Comparison of ENCODE assay signal across 23 cellular contexts in the genomic region with DNA sequence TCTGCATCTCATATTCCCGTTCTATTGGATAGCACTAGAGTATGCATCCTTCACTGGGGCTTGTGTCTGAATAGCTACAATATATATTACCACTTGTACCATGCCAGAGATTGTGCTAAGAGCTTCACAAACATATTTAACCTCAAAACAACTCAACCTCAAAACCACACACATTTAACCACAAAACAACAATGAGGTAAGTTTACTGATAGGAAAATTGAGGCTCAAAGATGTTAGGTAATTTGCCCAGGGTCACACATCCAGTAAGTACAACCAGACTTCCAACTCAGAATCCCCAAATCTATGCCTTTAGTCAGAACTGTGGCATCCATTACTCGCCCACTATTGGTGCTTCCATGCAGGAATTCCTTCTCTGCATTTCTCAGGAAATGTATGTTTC.
DNase-seq lines count a peak whose midpoint lies in the region; FAIRE-seq and TF ChIP-seq lines count a peak whose summit lies in the region.
"Had no signal": no experiment of that assay in that cellular context is flagged by ENCODE, and none has a peak within 500 bp of the region (broad histone marks: within the 10 kb centered on the region; RNA-seq: fewer than 3 reads in every experiment).

No MANE protein-coding gene starts in this region.

- no peaks in the 10 kb centered on the region for H3K9me2 ChIP-seq in GM23248 (ENCODE audit: insufficient read depth)

- WGBS in GM23248 (ENCODE audit: low coverage in 1 of 2, low lambda C conversion rate in 2 of 2, missing lambda C conversion rate in 2 of 2), 2 experiments: 70 to 76% methylated on average over 2 of the region's 2 CpGs

- no peaks in the 10 kb centered on the region for H3K36me3 ChIP-seq in GM23248 (ENCODE audit: low read depth)
- H3K36me3 ChIP-seq in bronchial epithelial cell (ENCODE audit: control insufficient read depth, insufficient read depth, low read length): no peaks in the 10 kb centered on the region
- H3K36me3 ChIP-seq: cardiac muscle cell, SJCRH30, spleen had no signal

- no peaks in the 10 kb centered on the region for H4K20me1 ChIP-seq in GM23248 (ENCODE audit: insufficient read depth)

- H3K4me3 ChIP-seq in GM23248: no peak overlapping the region
- no peak overlapping the region for H3K4me3 ChIP-seq in bronchial epithelial cell (ENCODE audit: low read depth, low read length)
- H3K4me3 ChIP-seq: cardiac muscle cell, hepatocyte, psoas muscle, SJCRH30, spleen had no signal

- no peak overlapping the region for H2AFZ ChIP-seq in GM23248
- H2AFZ ChIP-seq: hepatocyte had no signal

- H3K27me3 ChIP-seq in GM23248 (replicated peaks; ENCODE audit: insufficient read depth) (peaks cover 13% of the 10 kb centered on the region; the same call in 1 of the 2 replicates), bronchial epithelial cell (ENCODE audit: control insufficient read depth, insufficient read depth, low read length) (no peaks in the 10 kb centered on the region)
- H3K27me3 ChIP-seq: cardiac muscle cell, hepatocyte, SJCRH30, spleen had no signal

- no peak overlapping the region for H3K27ac ChIP-seq in GM23248
- H3K27ac ChIP-seq: cardiac muscle cell, hepatocyte, psoas muscle, SJCRH30 had no signal

- H3K9ac ChIP-seq in GM23248: no peak overlapping the region

- H3K9me3 ChIP-seq in GM23248 (ENCODE audit: low read depth): no peaks in the 10 kb centered on the region
- H3K9me3 ChIP-seq: psoas muscle had no signal

- DNase-seq in GM23248 (peak; percentile 14), NCI-H2107 treated with DMSO at 0.1 percent for 48 hours (lab: John Stamatoyannopoulos, UW; ENCODE audit: unreplicated experiment) (peak; percentile 93), bronchial epithelial cell (ENCODE audit: low read depth) (peak; percentile 38), non-pigmented ciliary epithelial cell (ENCODE audit: low read depth) (peak; percentile 54), GM19238 (ENCODE audit: insufficient read length, low spot score) (no peak), NCI-H2196 (lab: John Stamatoyannopoulos, UW; ENCODE audit: unreplicated experiment) (no peak)
- no peak for DNase-seq in activated naive CD4-positive, alpha-beta T cell treated with Interleukin-2 at 50 U/mL for 16 hours
- DNase-seq: activated CD4-positive, alpha-beta memory T cell treated with anti-CD3 and anti-CD28 coated beads, Interleukin-2, amount 10 ng/mL, durations not matched to agents 7 days and 5 days; activated naive CD4-positive, alpha-beta T cell treated with anti-CD3 and anti-CD28 coated beads, Interleukin-2, amount 50 U/mL, for 16 hours; activated T-cell treated with anti-CD3 and anti-CD28 coated beads, Interleukin-2, amount 50 U/mL, for 1 hour; effector memory CD4-positive, alpha-beta T cell; islet precursor cell; MV-4-11; NCI-H2081 treated with DMSO at 0.1 percent for 48 hours; NCI-H69; psoas muscle; SJCRH30; spleen; stimulated activated CD8-positive, alpha-beta memory T cell treated with anti-CD3 and anti-CD28 coated beads, Interleukin-4, amount 100 ng/mL, for 48 hours; substantia nigra; T-helper 2 cell had no signal

- no peak overlapping the region for H3K4me2 ChIP-seq in GM23248 (ENCODE audit: unreplicated experiment)
- H3K4me2 ChIP-seq: hepatocyte had no signal

- no peaks in the 10 kb centered on the region for H3K79me2 ChIP-seq in GM23248 (ENCODE audit: insufficient read depth)
- H3K79me2 ChIP-seq: hepatocyte had no signal

- H3F3A ChIP-seq in GM23248 (ENCODE audit: insufficient read depth): peaks cover 7% of the 10 kb centered on the region

- no peak for FAIRE-seq in bronchial epithelial cell (lab: Jason Lieb, UNC)

- TF ChIP-seq CTCF in bronchial epithelial cell (IDR thresholded peaks at IDR 0.05; ENCODE audit: insufficient read depth, low read length, severe bottlenecking): no peak

- 0 out of 2 replicates have a peak, but pooled peaks cover 8% of the 10 kb centered on the region for H3K4me1 ChIP-seq in GM23248 (ENCODE audit: insufficient read depth)
- H3K4me1 ChIP-seq: psoas muscle, SJCRH30 had no signal

- in situ Hi-C loops in GM23248 (cut with MboI): no loop called here

Comparison
In these comparisons a context has a peak if more than half of its experiments do, and no peak if none do; other contexts are left out.
1. DNase-seq: peak in GM23248 (single experiment), NCI-H2107 treated with DMSO at 0.1 percent for 48 hours (single experiment), bronchial epithelial cell (single experiment) and non-pigmented ciliary epithelial cell (single experiment); none in GM19238 (single experiment), activated naive CD4-positive, alpha-beta T cell treated with Interleukin-2 at 50 U/mL for 16 hours (single experiment) and NCI-H2196 (single experiment).